In the genomic region with DNA sequence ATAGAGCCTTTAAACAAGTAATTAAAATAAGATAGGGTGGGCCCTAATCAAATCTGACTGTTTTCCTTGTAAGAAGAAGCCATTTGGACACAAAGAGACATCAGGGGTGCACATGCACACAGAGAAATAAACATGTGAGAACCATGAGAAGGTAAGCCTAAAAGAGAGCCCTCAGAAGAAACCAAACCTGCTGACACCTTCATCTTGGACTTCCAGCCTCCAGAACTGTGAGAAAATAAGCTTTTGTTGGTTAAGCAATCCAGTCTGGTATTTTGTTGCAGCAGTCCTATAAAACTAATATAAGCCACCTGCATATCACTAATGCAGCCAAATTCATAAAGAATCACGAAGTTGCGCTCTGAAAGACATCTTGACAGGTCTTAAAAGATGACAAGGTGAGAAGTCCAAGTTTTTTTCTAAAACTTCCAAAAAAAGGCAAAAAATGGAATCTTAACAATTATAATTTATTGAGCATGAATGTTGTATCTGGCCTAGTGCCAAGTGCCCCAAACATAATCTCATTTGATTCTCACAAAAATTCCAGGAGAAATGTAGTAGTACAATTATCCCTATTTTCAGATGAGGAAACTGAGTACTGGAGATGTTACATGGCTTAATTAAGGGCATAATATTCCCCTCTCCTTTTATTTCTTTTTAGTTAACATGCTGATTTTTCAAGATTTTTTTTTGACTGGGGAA, we compare ENCODE assay signal across 24 cellular contexts. TPM values are rescaled to one million over a fixed set of nuclear protein-coding genes. Genes with fewer than 3 reads are reported as not detected.
A peak's percentile ranks its signal among the peaks of the same experiment; 100 is the strongest.
DNase-seq lines count a peak whose midpoint lies in the region; ATAC-seq and TF ChIP-seq lines count a peak whose summit lies in the region.
"Had no signal": no experiment of that assay in that cellular context is flagged by ENCODE, and none has a peak within 500 bp of the region (broad histone marks: within the 10 kb centered on the region; RNA-seq: fewer than 3 reads in every experiment).

No MANE protein-coding gene starts in this region.

- peak overlapping the region; percentile 93 for H3K27ac Mint-ChIP-seq in activated T-cell treated with anti-CD3 and anti-CD28 coated beads, Interleukin-2, amount 50 U/mL, for 72 hours
- peak overlapping the region; percentile 87 for H3K27ac Mint-ChIP-seq in activated T-helper 2 cell treated with anti-CD3 and anti-CD28 coated beads, Interferon-gamma antibody, Interleukin-2, Interleukin-4, amounts not matched to agents 10 μg/mL and 5 μg/mL and 100 μg/mL, durations not matched to agents 14 hours and 24 hours and 36 hours

- no peak for ATAC-seq in activated T-cell treated with anti-CD3 and anti-CD28 coated beads, Interleukin-2, amount 50 U/mL, for 72 hours (replicated peaks in 1 of 2)
- no peak for ATAC-seq in foreskin keratinocyte
- no peak for ATAC-seq in right lobe of liver

- H3K4me3 ChIP-seq in Loucy (ENCODE audit: low read length, poor library complexity, severe bottlenecking) (no peak overlapping the region), right lobe of liver (no peak overlapping the region)
- H3K4me3 ChIP-seq: BLaER1, left ventricle myocardium inferior, testis, vagina had no signal

- peaks cover 60% of the 10 kb centered on the region for H3K4me1 ChIP-seq in Loucy (ENCODE audit: insufficient read depth, low read length, poor library complexity, severe bottlenecking)
- H3K4me1 ChIP-seq in foreskin keratinocyte, result peaks cover 58% of the 10 kb centered on the region
- peaks cover 0 to 3% (median 0%) of the 10 kb centered on the region in 4 donors for H3K4me1 ChIP-seq in right lobe of liver
- H3K4me1 ChIP-seq: testis had no signal

- H3K36me3 ChIP-seq in Loucy (ENCODE audit: insufficient read depth, low read length) (peaks cover 82% of the 10 kb centered on the region), right lobe of liver (no peaks in the 10 kb centered on the region)
- H3K36me3 ChIP-seq: left ventricle myocardium inferior, vagina had no signal

- H3F3A ChIP-seq in Loucy (ENCODE audit: low read depth), result peaks cover 21% of the 10 kb centered on the region

- TF ChIP-seq CTCF in Loucy (conservative IDR thresholded peaks at IDR 0.05; ENCODE audit: low read length) (no peak), foreskin keratinocyte (conservative IDR thresholded peaks at IDR 0.05) (no peak), right lobe of liver (IDR thresholded peaks at IDR 0.05) (no peak)

- no peak for DNase-seq in activated T-cell treated with anti-CD3 and anti-CD28 coated beads, Interleukin-2, amount 50 U/mL, for 72 hours
- DNase-seq in activated T-cell treated with anti-CD3 and anti-CD28 coated beads, Interleukin-2, amount 50 U/mL, for 48 hours, result no peak
- DNase-seq in activated T-helper 2 cell treated with anti-CD3 and anti-CD28 coated beads, Interferon-gamma antibody, Interleukin-2, Interleukin-4, amounts not matched to agents 10 μg/mL and 5 μg/mL and 100 μg/mL, durations not matched to agents 14 hours and 24 hours and 36 hours (ENCODE audit: low spot score), result no peak
- DNase-seq in foreskin keratinocyte (no peak), right lobe of liver (no peak), glomerular visceral epithelial cell (ENCODE audit: extremely low spot score) (no peak), occipital lobe (lab: John Stamatoyannopoulos, UW) (no peak)
- DNase-seq: ACHN; activated CD4-positive, alpha-beta T cell treated with anti-CD3 and anti-CD28 coated beads for 48 hours; activated T-cell treated with anti-CD3 and anti-CD28 coated beads for 4 hours; caudate nucleus; EL; left ventricle myocardium inferior; NCI-H1105; NCI-H226; NCI-H82; posterior cingulate gyrus; Right ventricle myocardium superior; testis had no signal

- H3K9ac ChIP-seq in Loucy (ENCODE audit: low read depth, low read length, poor library complexity, severe bottlenecking), result peak overlapping the region; percentile 45
- H3K9ac ChIP-seq: BLaER1 had no signal

- peaks cover 27% of the 10 kb centered on the region for H4K20me1 ChIP-seq in Loucy (ENCODE audit: insufficient read depth, low read length, poor library complexity, severe bottlenecking)
- H4K20me1 ChIP-seq: BLaER1 had no signal

- no peak overlapping the region for H2AFZ ChIP-seq in Loucy (ENCODE audit: low read length)

- no peak for TF ChIP-seq POLR2A in right lobe of liver (IDR thresholded peaks at IDR 0.05)

- H3K4me3 Mint-ChIP-seq in activated T-cell treated with anti-CD3 and anti-CD28 coated beads, Interleukin-2, amount 50 U/mL, for 72 hours, result peak overlapping the region in 1 of 2 donors; percentile 72
- H3K4me3 Mint-ChIP-seq in activated T-helper 2 cell treated with anti-CD3 and anti-CD28 coated beads, Interferon-gamma antibody, Interleukin-2, Interleukin-4, amounts not matched to agents 10 μg/mL and 5 μg/mL and 100 μg/mL, durations not matched to agents 14 hours and 24 hours and 36 hours (ENCODE audit: low read depth), result no peak overlapping the region
- H3K4me3 Mint-ChIP-seq: mesothelial cell of epicardium, nephron had no signal

- 97% methylated on average over 2 of the region's 2 CpGs for WGBS in right lobe of liver (ENCODE audit: insufficient coverage, low coverage, low lambda C conversion rate, missing lambda C conversion rate)

- intact Hi-C loops in activated T-helper 2 cell treated with anti-CD3 and anti-CD28 coated beads, Interferon-gamma antibody, Interleukin-2, Interleukin-4, amounts not matched to agents 10 μg/mL and 5 μg/mL and 100 μg/mL, durations not matched to agents 14 hours and 24 hours and 36 hours (cut with micrococcal nuclease), result loop anchor here (2.0 kb wide), 1 partner anchor 84 kb away; no protein-coding TSS in a partner anchor
- intact Hi-C loops in right lobe of liver (cut with DNase I), result loop anchor here in 1 of 2 donors (10.0 kb wide), 1 partner anchor 210 kb away; a partner anchor contains a TSS

- H3K36me3 Mint-ChIP-seq in activated T-cell treated with anti-CD3 and anti-CD28 coated beads, Interleukin-2, amount 50 U/mL, for 72 hours (ENCODE audit: insufficient read depth in 2 of 2), result peaks cover 26 to 71% of the 10 kb centered on the region in 2 donors
- peaks cover 81% of the 10 kb centered on the region for H3K36me3 Mint-ChIP-seq in activated T-helper 2 cell treated with anti-CD3 and anti-CD28 coated beads, Interferon-gamma antibody, Interleukin-2, Interleukin-4, amounts not matched to agents 10 μg/mL and 5 μg/mL and 100 μg/mL, durations not matched to agents 14 hours and 24 hours and 36 hours (ENCODE audit: low read depth)

- H3K27me3 ChIP-seq in Loucy (ENCODE audit: insufficient read depth, low read length, poor library complexity, severe bottlenecking), result no peaks in the 10 kb centered on the region
- H3K27me3 ChIP-seq in foreskin keratinocyte, result no peaks in the 10 kb centered on the region
- H3K27me3 ChIP-seq in right lobe of liver, result no peaks in the 10 kb centered on the region
- H3K27me3 ChIP-seq: BLaER1, testis, vagina had no signal

- H3K27ac ChIP-seq in foreskin keratinocyte, result peak overlapping the region; percentile 25
- H3K27ac ChIP-seq in right lobe of liver, result no peak overlapping the region
- H3K27ac ChIP-seq: BLaER1, left ventricle myocardium inferior, testis, vagina had no signal

- H3K27me3 Mint-ChIP-seq in activated T-cell treated with anti-CD3 and anti-CD28 coated beads, Interleukin-2, amount 50 U/mL, for 72 hours (ENCODE audit: low read depth), result no peaks in the 10 kb centered on the region
- no peaks in the 10 kb centered on the region for H3K27me3 Mint-ChIP-seq in activated T-helper 2 cell treated with anti-CD3 and anti-CD28 coated beads, Interferon-gamma antibody, Interleukin-2, Interleukin-4, amounts not matched to agents 10 μg/mL and 5 μg/mL and 100 μg/mL, durations not matched to agents 14 hours and 24 hours and 36 hours (ENCODE audit: low read depth)

- peak overlapping the region; percentile 55 for H3K4me2 ChIP-seq in Loucy (ENCODE audit: low read depth, low read length, poor library complexity, severe bottlenecking)
- H3K4me2 ChIP-seq: BLaER1 had no signal

- peaks cover 91% of the 10 kb centered on the region for H3K4me1 Mint-ChIP-seq in activated T-cell treated with anti-CD3 and anti-CD28 coated beads, Interleukin-2, amount 50 U/mL, for 72 hours (ENCODE audit: low read depth)
- peaks cover 77% of the 10 kb centered on the region for H3K4me1 Mint-ChIP-seq in activated T-helper 2 cell treated with anti-CD3 and anti-CD28 coated beads, Interferon-gamma antibody, Interleukin-2, Interleukin-4, amounts not matched to agents 10 μg/mL and 5 μg/mL and 100 μg/mL, durations not matched to agents 14 hours and 24 hours and 36 hours (ENCODE audit: low read depth)

- H3K79me2 ChIP-seq in Loucy (ENCODE audit: insufficient read depth, low read length), result peaks cover 94% of the 10 kb centered on the region

- H3K9me3 Mint-ChIP-seq in activated T-cell treated with anti-CD3 and anti-CD28 coated beads, Interleukin-2, amount 50 U/mL, for 72 hours, result peaks cover 5 to 13% of the 10 kb centered on the region in 2 donors
- peaks cover 38% of the 10 kb centered on the region for H3K9me3 Mint-ChIP-seq in activated T-helper 2 cell treated with anti-CD3 and anti-CD28 coated beads, Interferon-gamma antibody, Interleukin-2, Interleukin-4, amounts not matched to agents 10 μg/mL and 5 μg/mL and 100 μg/mL, durations not matched to agents 14 hours and 24 hours and 36 hours

- H3K9me3 ChIP-seq in Loucy (ENCODE audit: insufficient read depth, low read depth, low read length) (no peaks in the 10 kb centered on the region; the same call in 1 of the 2 replicates), right lobe of liver (no peaks in the 10 kb centered on the region)
- H3K9me3 ChIP-seq: testis, vagina had no signal

- no peaks in the 10 kb centered on the region for H3K9me2 ChIP-seq in Loucy (replicated peaks; ENCODE audit: low read depth, low read length)

RNA-seq across cellular contexts. Expression of a gene that starts 34.3 kb away (rescaled TPM):
- total RNA-seq in activated T-cell treated with anti-CD3 and anti-CD28 coated beads, Interleukin-2, amount 50 U/mL, for 72 hours, result 10 to 100 TPM; 30.3 to 35.7 TPM
- total RNA-seq in activated T-helper 2 cell treated with anti-CD3 and anti-CD28 coated beads, Interferon-gamma antibody, Interleukin-2, Interleukin-4, amounts not matched to agents 10 μg/mL and 5 μg/mL and 100 μg/mL, durations not matched to agents 14 hours and 24 hours and 36 hours, result 39.0 and 39.4 TPM in 2 replicates
- total RNA-seq in foreskin keratinocyte (21.2 and 22.8 TPM in 2 replicates), right lobe of liver (10 to 100 TPM in 3 of 6 experiments, 1 to 10 TPM in 3; 8.6 to 11.6 (median 9.7) TPM), occipital lobe (32.4 TPM)
- 14.7 and 15.9 TPM in 2 replicates for polyA plus RNA-seq in foreskin keratinocyte
